Comparison of ENCODE assay signal across 16 cellular contexts in genomic region chr21:43375827-43376795, GRCh38.
"Had no signal": no experiment of that assay in that cellular context is flagged by ENCODE, and none has a peak within 500 bp of the region (broad histone marks: within the 10 kb centered on the region; RNA-seq: fewer than 3 reads in every experiment).

No MANE protein-coding gene starts in this region.

- H3K27ac Mint-ChIP-seq: activated T-helper 17 cell treated with anti-CD3 and anti-CD28 coated beads, Interleukin-2, amount 50 U/mL, for 72 hours; WTC11 had no signal

- H3K36me3 ChIP-seq: adrenal gland, cardiac muscle cell, colonic mucosa, esophagus squamous epithelium, pancreas, transverse colon, vagina had no signal

- ATAC-seq: activated T-helper 17 cell treated with anti-CD3 and anti-CD28 coated beads, Interleukin-2, amount 50 U/mL, for 72 hours; WTC11 had no signal

- H3K4me3 Mint-ChIP-seq: activated T-helper 17 cell treated with anti-CD3 and anti-CD28 coated beads, Interleukin-2, amount 50 U/mL, for 72 hours; WTC11 had no signal

- H3K9me3 ChIP-seq: adrenal gland, colonic mucosa, esophagus squamous epithelium, pancreas, transverse colon, vagina had no signal

- H3K4me1 Mint-ChIP-seq: activated T-helper 17 cell treated with anti-CD3 and anti-CD28 coated beads, Interleukin-2, amount 50 U/mL, for 72 hours had no signal

- H3K27me3 Mint-ChIP-seq: activated T-helper 17 cell treated with anti-CD3 and anti-CD28 coated beads, Interleukin-2, amount 50 U/mL, for 72 hours had no signal

- H3K27ac ChIP-seq: adrenal gland, cardiac muscle cell, colonic mucosa, esophagus squamous epithelium, pancreas, transverse colon, vagina had no signal

- DNase-seq: activated CD4-positive, alpha-beta T cell treated with anti-CD3 and anti-CD28 coated beads, Interleukin-2, amount 50 U/mL, for 1 hour; activated naive CD4-positive, alpha-beta T cell treated with Interleukin-2 at 50 U/mL for 16 hours; activated T-cell treated with anti-CD3 and anti-CD28 coated beads for 4 hours; adrenal gland; colonic mucosa; esophagus squamous epithelium; hypothalamus; stimulated activated CD4-positive, alpha-beta T cell treated with anti-CD3 and anti-CD28 coated beads, Interleukin-2, amount 100 ng/mL, for 48 hours; stimulated activated naive CD4-positive, alpha-beta T cell; SW 1271; transverse colon had no signal

- H3K9me3 Mint-ChIP-seq: activated T-helper 17 cell treated with anti-CD3 and anti-CD28 coated beads, Interleukin-2, amount 50 U/mL, for 72 hours; WTC11 had no signal

- H3K27me3 ChIP-seq: adrenal gland, cardiac muscle cell, colonic mucosa, esophagus squamous epithelium, pancreas, transverse colon, vagina had no signal

- H3K4me3 ChIP-seq: adrenal gland, cardiac muscle cell, colonic mucosa, esophagus squamous epithelium, pancreas, transverse colon, vagina had no signal

- H3K4me1 ChIP-seq: adrenal gland, colonic mucosa, pancreas, transverse colon had no signal
